Comparison of ENCODE assay signal across 8 cellular contexts in genomic region chr6:152863618-152864326, GRCh38.
DNase-seq lines count a peak whose midpoint lies in the region; ATAC-seq and FAIRE-seq lines count a peak whose summit lies in the region.

No MANE protein-coding gene starts in this region.

- no peaks in the 10 kb centered on the region for H3K4me1 ChIP-seq in CD4-positive, CD25-positive, alpha-beta regulatory T cell (ENCODE audit: control insufficient read depth, insufficient read depth, low read length, poor library complexity, severe bottlenecking)
- no peaks in the 10 kb centered on the region for H3K4me1 ChIP-seq in effector memory CD4-positive, alpha-beta T cell (ENCODE audit: control insufficient read depth, insufficient read depth, low read length, poor library complexity, severe bottlenecking)

- no peaks in the 10 kb centered on the region for H3K4me1 Mint-ChIP-seq in CD4-positive, CD25-positive, alpha-beta regulatory T cell
- H3K4me1 Mint-ChIP-seq in activated CD4-positive, alpha-beta memory T cell treated with anti-CD3 and anti-CD28 coated beads, Interleukin-2, amount 10 ng/mL, durations not matched to agents 7 days and 5 days: peaks cover 5% of the 10 kb centered on the region

- H3K36me3 Mint-ChIP-seq in CD4-positive, CD25-positive, alpha-beta regulatory T cell: no peaks in the 10 kb centered on the region
- no peaks in the 10 kb centered on the region for H3K36me3 Mint-ChIP-seq in activated CD4-positive, alpha-beta memory T cell treated with anti-CD3 and anti-CD28 coated beads, Interleukin-2, amount 10 ng/mL, durations not matched to agents 7 days and 5 days (ENCODE audit: low read depth)

- H3K27me3 ChIP-seq in CD4-positive, CD25-positive, alpha-beta regulatory T cell (ENCODE audit: control insufficient read depth, insufficient read depth, low read length): peaks cover 2% of the 10 kb centered on the region
- H3K27me3 ChIP-seq in effector memory CD4-positive, alpha-beta T cell (replicated peaks; ENCODE audit: control insufficient read depth, insufficient read depth, low read length, poor library complexity, severe bottlenecking): no peaks in the 10 kb centered on the region

- no peaks in the 10 kb centered on the region for H3K36me3 ChIP-seq in CD4-positive, CD25-positive, alpha-beta regulatory T cell (ENCODE audit: control insufficient read depth, insufficient read depth, low read length)
- no peaks in the 10 kb centered on the region for H3K36me3 ChIP-seq in effector memory CD4-positive, alpha-beta T cell (ENCODE audit: control insufficient read depth, insufficient read depth, low read length)

- H3K27me3 Mint-ChIP-seq in CD4-positive, CD25-positive, alpha-beta regulatory T cell: peaks cover 4% of the 10 kb centered on the region
- H3K27me3 Mint-ChIP-seq in activated CD4-positive, alpha-beta memory T cell treated with anti-CD3 and anti-CD28 coated beads, Interleukin-2, amount 10 ng/mL, durations not matched to agents 7 days and 5 days: peaks cover 10% of the 10 kb centered on the region

- POLR2A ChIA-PET in activated CD4-positive, alpha-beta memory T cell treated with anti-CD3 and anti-CD28 coated beads, Interleukin-2, amount 10 ng/mL, durations not matched to agents 7 days and 5 days (lab: Charles Lee): no interaction called here

- FAIRE-seq in GM19239 (lab: Jason Lieb, UNC): peak; percentile 92

- peak; percentile 43 to 74 (median 54) for DNase-seq in CD4-positive, CD25-positive, alpha-beta regulatory T cell
- DNase-seq in GM19239 (ENCODE audit: insufficient read length, low spot score) (peak; percentile 8), NCI-H526 (lab: John Stamatoyannopoulos, UW) (peak; percentile 36 to 84), midbrain (lab: John Stamatoyannopoulos, UW) (peak; percentile 75)
- DNase-seq in activated CD4-positive, alpha-beta memory T cell treated with anti-CD3 and anti-CD28 coated beads, Interleukin-2, amount 10 ng/mL, durations not matched to agents 7 days and 5 days: peak; percentile 64
- peak; percentile 5 to 51 (median 23) for DNase-seq in effector memory CD4-positive, alpha-beta T cell
- DNase-seq in stimulated activated CD8-positive, alpha-beta memory T cell treated with anti-CD3 and anti-CD28 coated beads, Interleukin-7, amount 100 ng/mL, for 1 hour (ENCODE audit: low read depth in 2 of 2): peak; percentile 1 to 31

- H3K27ac Mint-ChIP-seq in CD4-positive, CD25-positive, alpha-beta regulatory T cell: no peak overlapping the region
- no peak overlapping the region for H3K27ac Mint-ChIP-seq in activated CD4-positive, alpha-beta memory T cell treated with anti-CD3 and anti-CD28 coated beads, Interleukin-2, amount 10 ng/mL, durations not matched to agents 7 days and 5 days

- H3K4me3 ChIP-seq in CD4-positive, CD25-positive, alpha-beta regulatory T cell (ENCODE audit: low read depth, low read length): no peak overlapping the region
- no peak overlapping the region for H3K4me3 ChIP-seq in effector memory CD4-positive, alpha-beta T cell (ENCODE audit: insufficient read depth, low read depth, low read length, poor library complexity, severe bottlenecking)

- peak; percentile 39 to 64 for ATAC-seq in CD4-positive, CD25-positive, alpha-beta regulatory T cell (ENCODE audit: low read depth in 2 of 2)
- peak; percentile 98 for ATAC-seq in HG03354 (IDR thresholded peaks at IDR 0.05; ENCODE audit: poor library complexity, severe bottlenecking, unreplicated experiment)

- H3K27ac ChIP-seq in CD4-positive, CD25-positive, alpha-beta regulatory T cell (ENCODE audit: insufficient read depth, low read length, poor library complexity, severe bottlenecking): no peak overlapping the region
- no peak overlapping the region for H3K27ac ChIP-seq in effector memory CD4-positive, alpha-beta T cell (ENCODE audit: insufficient read depth, low read length, poor library complexity, severe bottlenecking)

- no peak overlapping the region for H3K4me3 Mint-ChIP-seq in CD4-positive, CD25-positive, alpha-beta regulatory T cell
- H3K4me3 Mint-ChIP-seq in activated CD4-positive, alpha-beta memory T cell treated with anti-CD3 and anti-CD28 coated beads, Interleukin-2, amount 10 ng/mL, durations not matched to agents 7 days and 5 days: no peak overlapping the region

- peaks cover 0 to 1% (median 0%) of the 10 kb centered on the region in 7 donors for H3K9me3 Mint-ChIP-seq in CD4-positive, CD25-positive, alpha-beta regulatory T cell
- no peaks in the 10 kb centered on the region for H3K9me3 Mint-ChIP-seq in activated CD4-positive, alpha-beta memory T cell treated with anti-CD3 and anti-CD28 coated beads, Interleukin-2, amount 10 ng/mL, durations not matched to agents 7 days and 5 days

- H3K9me3 ChIP-seq in CD4-positive, CD25-positive, alpha-beta regulatory T cell (ENCODE audit: control insufficient read depth in 2 of 2, low read length in 2 of 2): no peaks in the 10 kb centered on the region
- H3K9me3 ChIP-seq in effector memory CD4-positive, alpha-beta T cell (ENCODE audit: control insufficient read depth, low read length): no peaks in the 10 kb centered on the region

- CTCF ChIA-PET in activated CD4-positive, alpha-beta memory T cell treated with anti-CD3 and anti-CD28 coated beads, Interleukin-2, amount 10 ng/mL, durations not matched to agents 7 days and 5 days (lab: Charles Lee): interaction anchor here (0.7 to 1.3 kb wide), 6 partner anchors 11 to 89 kb away, joined by 3 to 8 read pairs (median 3); no protein-coding TSS in a partner anchor

Comparison
In these comparisons a context has a peak if more than half of its experiments do, and no peak if none do; other contexts are left out.
1. DNase-seq: peak in every context shown above with its lines; median percentile 75 in midbrain; 64 in activated CD4-positive, alpha-beta memory T cell treated with anti-CD3 and anti-CD28 coated beads, Interleukin-2, amount 10 ng/mL, durations not matched to agents 7 days and 5 days; 60 in NCI-H526; 54 in CD4-positive, CD25-positive, alpha-beta regulatory T cell; 23 in effector memory CD4-positive, alpha-beta T cell; 16 in stimulated activated CD8-positive, alpha-beta memory T cell treated with anti-CD3 and anti-CD28 coated beads, Interleukin-7, amount 100 ng/mL, for 1 hour; 8 in GM19239.